ENCODE assay signal across 13 cellular contexts in genomic region chr5:139416651-139417050, GRCh38. TPM values are rescaled to one million over a fixed set of nuclear protein-coding genes. Genes with fewer than 3 reads are reported as not detected.
DNase-seq lines count a peak whose midpoint lies in the region; ATAC-seq and TF ChIP-seq lines count a peak whose summit lies in the region.
"Had no signal": no experiment of that assay in that cellular context is flagged by ENCODE, and none has a peak within 500 bp of the region (broad histone marks: within the 10 kb centered on the region; RNA-seq: fewer than 3 reads in every experiment).

No MANE protein-coding gene starts in this region.

- H3K4me1 ChIP-seq in right cardiac atrium (ENCODE audit: control insufficient read depth, insufficient read depth, low read length), result peaks cover 12% of the 10 kb centered on the region
- peaks cover 35 to 58% (median 39%) of the 10 kb centered on the region in 4 donors for H3K4me1 ChIP-seq in transverse colon

- peak overlapping the region; percentile 61 for H3K27ac Mint-ChIP-seq in activated naive CD4-positive, alpha-beta T cell treated with anti-CD3 and anti-CD28 coated beads, Interleukin-2, amount 50 U/mL, for 24 hours
- peak overlapping the region; percentile 37 for H3K27ac Mint-ChIP-seq in activated CD8-positive, alpha-beta T cell treated with anti-CD3 and anti-CD28 coated beads, Interleukin-2, amount 10 ng/mL, durations not matched to agents 7 days and 5 days
- no peak overlapping the region for H3K27ac Mint-ChIP-seq in progenitor cell of endocrine pancreas
- H3K27ac Mint-ChIP-seq: endodermal cell had no signal

- H3K4me1 Mint-ChIP-seq in activated naive CD4-positive, alpha-beta T cell treated with anti-CD3 and anti-CD28 coated beads, Interleukin-2, amount 50 U/mL, for 24 hours, result peaks cover 34% of the 10 kb centered on the region
- peaks cover 58% of the 10 kb centered on the region for H3K4me1 Mint-ChIP-seq in activated CD8-positive, alpha-beta T cell treated with anti-CD3 and anti-CD28 coated beads, Interleukin-2, amount 10 ng/mL, durations not matched to agents 7 days and 5 days (ENCODE audit: low read depth)
- H3K4me1 Mint-ChIP-seq in progenitor cell of endocrine pancreas (ENCODE audit: low read depth), result no peaks in the 10 kb centered on the region

- H3K27ac ChIP-seq in right cardiac atrium (ENCODE audit: low read length), result peak overlapping the region; percentile 64
- peak overlapping the region; percentile 27 to 74 (median 59) for H3K27ac ChIP-seq in transverse colon

- H3K36me3 ChIP-seq in transverse colon, result no peaks in the 10 kb centered on the region

- POLR2A ChIA-PET in activated CD8-positive, alpha-beta T cell treated with anti-CD3 and anti-CD28 coated beads, Interleukin-2, amount 10 ng/mL, durations not matched to agents 7 days and 5 days (lab: Charles Lee), result interaction anchor here (1.2 to 1.8 kb wide), 3 partner anchors 9 to 147 kb away, joined by 3 to 9 read pairs (median 3); no protein-coding TSS in a partner anchor

- TF ChIP-seq EP300 in transverse colon (IDR thresholded peaks at IDR 0.05; ENCODE audit: low read depth), result no peak

- H3K4me3 Mint-ChIP-seq in activated naive CD4-positive, alpha-beta T cell treated with anti-CD3 and anti-CD28 coated beads, Interleukin-2, amount 50 U/mL, for 24 hours, result no peak overlapping the region
- no peak overlapping the region for H3K4me3 Mint-ChIP-seq in activated CD8-positive, alpha-beta T cell treated with anti-CD3 and anti-CD28 coated beads, Interleukin-2, amount 10 ng/mL, durations not matched to agents 7 days and 5 days
- H3K4me3 Mint-ChIP-seq in progenitor cell of endocrine pancreas (ENCODE audit: low read depth), result no peak overlapping the region
- H3K4me3 Mint-ChIP-seq: endodermal cell had no signal

- in situ Hi-C loops in transverse colon (cut with MboI; ENCODE audit: low pct_ligation_motif_present in 1 of 4, low pct_unique_long_range_greater_than_20kb in 1 of 4, low sequenced_read_pairs in 3 of 4), result no loop called here

- H3K9me3 Mint-ChIP-seq in activated naive CD4-positive, alpha-beta T cell treated with anti-CD3 and anti-CD28 coated beads, Interleukin-2, amount 50 U/mL, for 24 hours, result no peaks in the 10 kb centered on the region
- no peaks in the 10 kb centered on the region for H3K9me3 Mint-ChIP-seq in activated CD8-positive, alpha-beta T cell treated with anti-CD3 and anti-CD28 coated beads, Interleukin-2, amount 10 ng/mL, durations not matched to agents 7 days and 5 days (ENCODE audit: insufficient read depth)
- no peaks in the 10 kb centered on the region for H3K9me3 Mint-ChIP-seq in progenitor cell of endocrine pancreas (ENCODE audit: low read depth)
- H3K9me3 Mint-ChIP-seq: endodermal cell had no signal

- intact Hi-C loops in right cardiac atrium (cut with DNase I) (loop anchor here in 1 of 4 donors (10.0 kb wide), 1 partner anchor 348 kb away; no protein-coding TSS in a partner anchor), transverse colon (cut with DNase I; ENCODE audit: low total_unique reads) (no loop called here)

- TF ChIP-seq CTCF in transverse colon (IDR thresholded peaks at IDR 0.05) (no peak), progenitor cell of endocrine pancreas (IDR thresholded peaks at IDR 0.05; ENCODE audit: unreplicated experiment) (no peak)

- H3K4me3 ChIP-seq in right cardiac atrium (ENCODE audit: low read length) (no peak overlapping the region), transverse colon (no peak overlapping the region)

- no peaks in the 10 kb centered on the region for H3K27me3 ChIP-seq in right cardiac atrium (ENCODE audit: control insufficient read depth, insufficient read depth)
- H3K27me3 ChIP-seq in transverse colon, result no peaks in the 10 kb centered on the region

- peak; percentile 71 for TF ChIP-seq POLR2A in transverse colon (IDR thresholded peaks at IDR 0.05)

- H3K9me3 ChIP-seq in right cardiac atrium (ENCODE audit: control insufficient read depth, low read length) (no peaks in the 10 kb centered on the region), transverse colon (no peaks in the 10 kb centered on the region)

- CTCF ChIA-PET in activated CD8-positive, alpha-beta T cell treated with anti-CD3 and anti-CD28 coated beads, Interleukin-2, amount 10 ng/mL, durations not matched to agents 7 days and 5 days (lab: Charles Lee), result interaction anchor here (1.4 to 18.4 kb wide), 3 partner anchors 13 to 100 kb away, joined by 5 to 538 read pairs (median 7); partner anchors contain the start of genes PROB1 and SPATA24

- 73% methylated on average over 9 of the region's 9 CpGs for WGBS in right cardiac atrium
- WGBS in transverse colon (ENCODE audit: low coverage in 1 of 2), 2 donors, result 68% methylated on average over 9 of the region's 9 CpGs; no CpG with 5 or more reads in 1 of the 2 donors

- DNase-seq in activated naive CD4-positive, alpha-beta T cell treated with Interleukin-2 at 50 U/mL for 16 hours, result no peak
- no peak for DNase-seq in activated CD8-positive, alpha-beta T cell treated with anti-CD3 and anti-CD28 coated beads, Interleukin-2, amount 10 ng/mL, durations not matched to agents 7 days and 5 days
- DNase-seq in right cardiac atrium (no peak), transverse colon (peak; percentile 73), DMS79 treated with DMSO at 0.1 percent for 48 hours (lab: John Stamatoyannopoulos, UW) (no peak), NCI-H345 (lab: John Stamatoyannopoulos, UW) (no peak), progenitor cell of endocrine pancreas (ENCODE audit: low spot score, unreplicated experiment) (no peak)
- DNase-seq: activated CD4-positive, alpha-beta T cell treated with anti-CD3 and anti-CD28 coated beads for 48 hours; AML-193; endodermal cell; glutamatergic neuron had no signal

- no peaks in the 10 kb centered on the region for H3K36me3 Mint-ChIP-seq in activated naive CD4-positive, alpha-beta T cell treated with anti-CD3 and anti-CD28 coated beads, Interleukin-2, amount 50 U/mL, for 24 hours
- H3K36me3 Mint-ChIP-seq in activated CD8-positive, alpha-beta T cell treated with anti-CD3 and anti-CD28 coated beads, Interleukin-2, amount 10 ng/mL, durations not matched to agents 7 days and 5 days (ENCODE audit: low read depth), result peaks cover 9% of the 10 kb centered on the region
- H3K36me3 Mint-ChIP-seq in progenitor cell of endocrine pancreas (ENCODE audit: insufficient read depth), result peaks cover 7% of the 10 kb centered on the region

- H3K27me3 Mint-ChIP-seq in activated naive CD4-positive, alpha-beta T cell treated with anti-CD3 and anti-CD28 coated beads, Interleukin-2, amount 50 U/mL, for 24 hours, result no peaks in the 10 kb centered on the region
- H3K27me3 Mint-ChIP-seq in activated CD8-positive, alpha-beta T cell treated with anti-CD3 and anti-CD28 coated beads, Interleukin-2, amount 10 ng/mL, durations not matched to agents 7 days and 5 days (ENCODE audit: low read depth), result no peaks in the 10 kb centered on the region
- no peaks in the 10 kb centered on the region for H3K27me3 Mint-ChIP-seq in progenitor cell of endocrine pancreas

- ATAC-seq in activated CD8-positive, alpha-beta T cell treated with anti-CD3 and anti-CD28 coated beads, Interleukin-2, amount 10 ng/mL, durations not matched to agents 7 days and 5 days, result no peak
- ATAC-seq in right cardiac atrium, result peak; percentile 3 to 8

RNA-seq across cellular contexts. Expression of gene SPATA24, which starts 12.8 kb away (rescaled TPM):
- total RNA-seq in activated CD8-positive, alpha-beta T cell treated with anti-CD3 and anti-CD28 coated beads, Interleukin-2, amount 10 ng/mL, durations not matched to agents 7 days and 5 days, result 1 to 10 TPM; 3.8 to 4.0 TPM
- total RNA-seq in right cardiac atrium (10 to 100 TPM in 3 of 4 donors, 1 to 10 TPM in 1; 9.8 to 25.4 (median 14.4) TPM), transverse colon (1 to 10 TPM in 2 of 4 donors, not detected in 2; 3.0 TPM), progenitor cell of endocrine pancreas (13.9 and 14.0 TPM in 2 replicates)
- 34.6 TPM for polyA plus RNA-seq in right cardiac atrium

RNA-seq across cellular contexts. Expression of gene PROB1, which starts 21.7 kb away (rescaled TPM):
- total RNA-seq in activated CD8-positive, alpha-beta T cell treated with anti-CD3 and anti-CD28 coated beads, Interleukin-2, amount 10 ng/mL, durations not matched to agents 7 days and 5 days, result 1 to 10 TPM; 5.2 to 6.2 TPM
- total RNA-seq in right cardiac atrium, result 10 to 100 TPM; 24.8 to 38.5 (median 33.0) TPM
- 22.2 TPM for polyA plus RNA-seq in right cardiac atrium
- 1 to 10 TPM in 1 of 4 donors, under 1 TPM in 2, not detected in 1; 0.55 to 1.1 (median 0.60) TPM for total RNA-seq in transverse colon
- 2.0 and 2.2 TPM in 2 replicates for total RNA-seq in progenitor cell of endocrine pancreas

RNA-seq across cellular contexts. Expression of gene DNAJC18, which starts 22.7 kb away (rescaled TPM):
- 1 to 10 TPM; 3.7 to 5.4 TPM for total RNA-seq in activated CD8-positive, alpha-beta T cell treated with anti-CD3 and anti-CD28 coated beads, Interleukin-2, amount 10 ng/mL, durations not matched to agents 7 days and 5 days
- 10 to 100 TPM; 14.0 to 24.9 (median 15.2) TPM for total RNA-seq in right cardiac atrium
- 5.6 TPM for polyA plus RNA-seq in right cardiac atrium
- 1 to 10 TPM in 3 of 4 donors, under 1 TPM in 1; 0.37 to 3.8 (median 3.2) TPM for total RNA-seq in transverse colon
- total RNA-seq in progenitor cell of endocrine pancreas, result 23.1 and 23.3 TPM in 2 replicates

RNA-seq across cellular contexts. Expression of gene MZB1, which starts 26.9 kb away (rescaled TPM):
- total RNA-seq in activated CD8-positive, alpha-beta T cell treated with anti-CD3 and anti-CD28 coated beads, Interleukin-2, amount 10 ng/mL, durations not matched to agents 7 days and 5 days, result 10 to 100 TPM; 19.0 to 19.9 TPM
- total RNA-seq in right cardiac atrium (1 to 10 TPM in 2 of 4 donors, under 1 TPM in 2; 0.70 to 1.8 (median 1.1) TPM), transverse colon (10 to 100 TPM in 1 of 4 donors, 1 to 10 TPM in 1, not detected in 2; 4.0 to 39.2 TPM), progenitor cell of endocrine pancreas (0.24 and 0.80 TPM in 2 replicates)
- polyA plus RNA-seq in right cardiac atrium, result 0.38 TPM
- total RNA-seq: astrocyte had no signal

RNA-seq across cellular contexts. Expression of gene SLC23A1, which starts 33.6 kb away (rescaled TPM):
- 1 to 10 TPM; 1.2 to 1.5 TPM for total RNA-seq in activated CD8-positive, alpha-beta T cell treated with anti-CD3 and anti-CD28 coated beads, Interleukin-2, amount 10 ng/mL, durations not matched to agents 7 days and 5 days
- total RNA-seq in right cardiac atrium (not detected), transverse colon (1 to 10 TPM in 2 of 4 donors, under 1 TPM in 1, not detected in 1; 0.80 to 9.5 (median 7.4) TPM), progenitor cell of endocrine pancreas (0.20 and 0.48 TPM in 2 replicates)
- 0.18 TPM for polyA plus RNA-seq in right cardiac atrium
- total RNA-seq: astrocyte had no signal
